Comparison of ENCODE assay signal across 10 cellular contexts in genomic region chrX:64093761-64094160, GRCh38.
DNase-seq lines count a peak whose midpoint lies in the region; ATAC-seq and TF ChIP-seq lines count a peak whose summit lies in the region.
"Had no signal": no experiment of that assay in that cellular context is flagged by ENCODE, and none has a peak within 500 bp of the region (broad histone marks: within the 10 kb centered on the region; RNA-seq: fewer than 3 reads in every experiment).

No MANE protein-coding gene starts in this region.

- H3K4me1 ChIP-seq in OCI-LY3 (ENCODE audit: low read length) = no peaks in the 10 kb centered on the region
- no peaks in the 10 kb centered on the region for H3K4me1 ChIP-seq in foreskin keratinocyte

- no peak overlapping the region for H2AFZ ChIP-seq in OCI-LY3 (ENCODE audit: low read depth, low read length)

- H3K4me2 ChIP-seq in OCI-LY3 (ENCODE audit: low read length) = no peak overlapping the region

- no peaks in the 10 kb centered on the region for H3K9me3 Mint-ChIP-seq in activated CD4-positive, alpha-beta T cell treated with anti-CD3 and anti-CD28 coated beads, Interleukin-2, amount 10 ng/mL, durations not matched to agents 24 days and 14 days

- no peaks in the 10 kb centered on the region for H3K36me3 Mint-ChIP-seq in activated CD4-positive, alpha-beta T cell treated with anti-CD3 and anti-CD28 coated beads, Interleukin-2, amount 10 ng/mL, durations not matched to agents 24 days and 14 days (ENCODE audit: low read depth)

- H3K27me3 Mint-ChIP-seq in activated CD4-positive, alpha-beta T cell treated with anti-CD3 and anti-CD28 coated beads, Interleukin-2, amount 10 ng/mL, durations not matched to agents 24 days and 14 days = no peaks in the 10 kb centered on the region

- no peak overlapping the region for H3K4me3 Mint-ChIP-seq in activated CD4-positive, alpha-beta T cell treated with anti-CD3 and anti-CD28 coated beads, Interleukin-2, amount 10 ng/mL, durations not matched to agents 24 days and 14 days

- intact Hi-C loops in activated CD4-positive, alpha-beta T cell treated with anti-CD3 and anti-CD28 coated beads, Interleukin-2, amount 10 ng/mL, durations not matched to agents 24 days and 14 days (cut with micrococcal nuclease) = no loop called here

- H3K9ac ChIP-seq in OCI-LY3 (ENCODE audit: low read length) = no peak overlapping the region
- H3K9ac ChIP-seq: BLaER1 treated with 17β-estradiol and CSF1 and Interleukin-3, amounts not matched to agents 10 nM and 100 nM had no signal

- no peak overlapping the region for H3K4me3 ChIP-seq in OCI-LY3 (ENCODE audit: low read length)
- H3K4me3 ChIP-seq: BLaER1 treated with 17β-estradiol and CSF1 and Interleukin-3, amounts not matched to agents 10 nM and 100 nM had no signal

- TF ChIP-seq CTCF in OCI-LY3 (IDR thresholded peaks at IDR 0.05; ENCODE audit: low read depth, low read length) (peak; percentile 53), foreskin keratinocyte (conservative IDR thresholded peaks at IDR 0.05) (peak; percentile 48)

- H3K27ac ChIP-seq in OCI-LY3 (ENCODE audit: low read length) (no peak overlapping the region), foreskin keratinocyte (no peak overlapping the region)
- H3K27ac ChIP-seq: BLaER1 treated with 17β-estradiol and CSF1 and Interleukin-3, amounts not matched to agents 10 nM and 100 nM had no signal

- no peaks in the 10 kb centered on the region for H3K36me3 ChIP-seq in OCI-LY3 (replicated peaks; ENCODE audit: low read depth, low read length)
- H3K36me3 ChIP-seq: BLaER1 treated with 17β-estradiol and CSF1 and Interleukin-3, amounts not matched to agents 10 nM and 100 nM had no signal

- H4K20me1 ChIP-seq in OCI-LY3 (ENCODE audit: insufficient read depth, low read length) = no peaks in the 10 kb centered on the region
- H4K20me1 ChIP-seq: BLaER1 treated with 17β-estradiol and CSF1 and Interleukin-3, amounts not matched to agents 10 nM and 100 nM had no signal

- H3K27me3 ChIP-seq in OCI-LY3 (ENCODE audit: low read depth, low read length) = no peaks in the 10 kb centered on the region
- H3K27me3 ChIP-seq in foreskin keratinocyte = no peaks in the 10 kb centered on the region

- ATAC-seq in foreskin keratinocyte = no peak
- no peak for ATAC-seq in HG03469 (IDR thresholded peaks at IDR 0.05; ENCODE audit: unreplicated experiment)

- H3K79me2 ChIP-seq in OCI-LY3 (ENCODE audit: low read length) = no peaks in the 10 kb centered on the region

- DNase-seq in NCI-H2107 treated with DMSO at 0.1 percent for 48 hours (lab: John Stamatoyannopoulos, UW; ENCODE audit: unreplicated experiment) (peak; percentile 1), NCI-H2107 (lab: John Stamatoyannopoulos, UW) (no peak), foreskin keratinocyte (peak in 1 of 2 donors; percentile 2), stromal cell of bone marrow (ENCODE audit: low read depth) (peak; percentile 6), NOMO-1 treated with DMSO at 0.1 percent for 48 hours (lab: John Stamatoyannopoulos, UW; ENCODE audit: unreplicated experiment) (no peak)
- DNase-seq in activated CD4-positive, alpha-beta T cell treated with anti-CD3 and anti-CD28 coated beads, Interleukin-2, amount 10 ng/mL, durations not matched to agents 24 days and 14 days = no peak
- DNase-seq: activated naive CD4-positive, alpha-beta T cell treated with Interleukin-2 at 50 U/mL for 16 hours had no signal

- H3K4me1 Mint-ChIP-seq in activated CD4-positive, alpha-beta T cell treated with anti-CD3 and anti-CD28 coated beads, Interleukin-2, amount 10 ng/mL, durations not matched to agents 24 days and 14 days = no peaks in the 10 kb centered on the region

- no peak overlapping the region for H3K27ac Mint-ChIP-seq in activated CD4-positive, alpha-beta T cell treated with anti-CD3 and anti-CD28 coated beads, Interleukin-2, amount 10 ng/mL, durations not matched to agents 24 days and 14 days

- no peaks in the 10 kb centered on the region for H3K9me3 ChIP-seq in OCI-LY3 (ENCODE audit: insufficient read depth, low read length)

Comparison
In these comparisons a context has a peak if more than half of its experiments do, and no peak if none do; other contexts are left out.
1. DNase-seq: peak in NCI-H2107 treated with DMSO at 0.1 percent for 48 hours (single experiment) and stromal cell of bone marrow (single experiment); none in NCI-H2107 (single experiment), NOMO-1 treated with DMSO at 0.1 percent for 48 hours (single experiment) and activated CD4-positive, alpha-beta T cell treated with anti-CD3 and anti-CD28 coated beads, Interleukin-2, amount 10 ng/mL, durations not matched to agents 24 days and 14 days (single experiment).